ENCODE assay signal across 8 cellular contexts in genomic region chr12:54379401-54380201, GRCh38. TPM values are rescaled to one million over a fixed set of nuclear protein-coding genes. Genes with fewer than 3 reads are reported as not detected.
A peak's percentile ranks its signal among the peaks of the same experiment; 100 is the strongest.
DNase-seq lines count a peak whose midpoint lies in the region; ATAC-seq and TF ChIP-seq lines count a peak whose summit lies in the region.

No MANE protein-coding gene starts in this region.

- H3K9me3 ChIP-seq in ectodermal cell (ENCODE audit: control insufficient read depth, low read length) = no peaks in the 10 kb centered on the region

- H3K4me3 ChIP-seq in ectodermal cell (ENCODE audit: insufficient read depth, low read depth, low read length) = peak overlapping the region; percentile 23

- H3K27me3 Mint-ChIP-seq in activated CD8-positive, alpha-beta T cell treated with anti-CD3 and anti-CD28 coated beads, Interleukin-2, amount 10 ng/mL, durations not matched to agents 7 days and 5 days (ENCODE audit: low read depth) = no peaks in the 10 kb centered on the region

- H3K27ac ChIP-seq in 22Rv1 = peak overlapping the region; percentile 70
- H3K27ac ChIP-seq in ectodermal cell (ENCODE audit: insufficient read depth, low read depth, low read length, poor library complexity, severe bottlenecking) = peak overlapping the region; percentile 12

- H3K9me3 Mint-ChIP-seq in activated CD8-positive, alpha-beta T cell treated with anti-CD3 and anti-CD28 coated beads, Interleukin-2, amount 10 ng/mL, durations not matched to agents 7 days and 5 days (ENCODE audit: insufficient read depth) = no peaks in the 10 kb centered on the region

- peak overlapping the region; percentile 43 for H3K4me3 Mint-ChIP-seq in activated CD8-positive, alpha-beta T cell treated with anti-CD3 and anti-CD28 coated beads, Interleukin-2, amount 10 ng/mL, durations not matched to agents 7 days and 5 days

- POLR2A ChIA-PET in activated CD8-positive, alpha-beta T cell treated with anti-CD3 and anti-CD28 coated beads, Interleukin-2, amount 10 ng/mL, durations not matched to agents 7 days and 5 days (lab: Charles Lee) = interaction anchor here (0.6 to 1.6 kb wide), 5 partner anchors 18 to 150 kb away, joined by 3 to 6 read pairs (median 3); partner anchors contain the start of gene HNRNPA1

- peaks cover 3% of the 10 kb centered on the region for H3K36me3 ChIP-seq in ectodermal cell (ENCODE audit: control insufficient read depth, insufficient read depth, low read length)

- H3K4me1 ChIP-seq in ectodermal cell (ENCODE audit: control insufficient read depth, insufficient read depth, low read length) = peaks cover 37% of the 10 kb centered on the region

- DNase-seq in NCI-H69 (lab: John Stamatoyannopoulos, UW) (peak; percentile 95), lung microvascular endothelial cell (ENCODE audit: low read depth in 2 of 2) (peak; percentile 89 to 90)
- DNase-seq in activated CD8-positive, alpha-beta T cell treated with anti-CD3 and anti-CD28 coated beads, Interleukin-2, amount 10 ng/mL, durations not matched to agents 7 days and 5 days = peak; percentile 93
- DNase-seq in stimulated activated CD4-positive, alpha-beta T cell treated with anti-CD3 and anti-CD28 coated beads, TNF-alpha, amount 100 ng/mL, for 1 hour (ENCODE audit: low read depth in 3 of 3, low spot score in 1 of 3) = peak; percentile 65 to 87 (median 76)

- peak; percentile 100 for TF ChIP-seq CTCF in 22Rv1 (IDR thresholded peaks at IDR 0.05)

- no peaks in the 10 kb centered on the region for H3K36me3 Mint-ChIP-seq in activated CD8-positive, alpha-beta T cell treated with anti-CD3 and anti-CD28 coated beads, Interleukin-2, amount 10 ng/mL, durations not matched to agents 7 days and 5 days (ENCODE audit: low read depth)

- CTCF ChIA-PET in activated CD8-positive, alpha-beta T cell treated with anti-CD3 and anti-CD28 coated beads, Interleukin-2, amount 10 ng/mL, durations not matched to agents 7 days and 5 days (lab: Charles Lee) = interaction anchor here (0.6 to 6.4 kb wide), 68 partner anchors 8 to 615 kb away, joined by 3 to 75 read pairs (median 5); partner anchors contain the start of genes CBX5, COPZ1, HNRNPA1 and ITGA5

- no peaks in the 10 kb centered on the region for H3K27me3 ChIP-seq in ectodermal cell (ENCODE audit: control insufficient read depth, insufficient read depth, low read length, poor library complexity, severe bottlenecking)

- peaks cover 12% of the 10 kb centered on the region for H3K4me1 Mint-ChIP-seq in activated CD8-positive, alpha-beta T cell treated with anti-CD3 and anti-CD28 coated beads, Interleukin-2, amount 10 ng/mL, durations not matched to agents 7 days and 5 days (ENCODE audit: low read depth)

- WGBS in ectodermal cell, 2 experiments = 12% methylated on average over 19 of the region's 19 CpGs

- no peak overlapping the region for H3K27ac Mint-ChIP-seq in activated CD8-positive, alpha-beta T cell treated with anti-CD3 and anti-CD28 coated beads, Interleukin-2, amount 10 ng/mL, durations not matched to agents 7 days and 5 days

- peak; percentile 83 for ATAC-seq in GM18861 (IDR thresholded peaks at IDR 0.05; ENCODE audit: unreplicated experiment)
- peak; percentile 78 for ATAC-seq in HG03354 (IDR thresholded peaks at IDR 0.05; ENCODE audit: poor library complexity, severe bottlenecking, unreplicated experiment)
- ATAC-seq in activated CD8-positive, alpha-beta T cell treated with anti-CD3 and anti-CD28 coated beads, Interleukin-2, amount 10 ng/mL, durations not matched to agents 7 days and 5 days = peak; percentile 95

RNA-seq across cellular contexts. Expression of gene ZNF385A, which starts 4.9 kb away (rescaled TPM):
- under 1 TPM; 0.55 to 0.74 TPM for total RNA-seq in activated CD8-positive, alpha-beta T cell treated with anti-CD3 and anti-CD28 coated beads, Interleukin-2, amount 10 ng/mL, durations not matched to agents 7 days and 5 days
- polyA plus RNA-seq in ectodermal cell (2013, experiment 1 of 4) = 59.3 TPM
- 54.5 TPM for polyA plus RNA-seq in ectodermal cell (2013, experiment 2 of 4)
- 48.9 TPM for polyA plus RNA-seq in ectodermal cell (2013, experiment 3 of 4)
- 46.6 TPM for polyA plus RNA-seq in ectodermal cell (2013, experiment 4 of 4)
- total RNA-seq in lung microvascular endothelial cell = 0.65 and 0.99 TPM in 2 replicates

RNA-seq across cellular contexts. Expression of gene GPR84, which starts 15.3 kb away (rescaled TPM):
- total RNA-seq in activated CD8-positive, alpha-beta T cell treated with anti-CD3 and anti-CD28 coated beads, Interleukin-2, amount 10 ng/mL, durations not matched to agents 7 days and 5 days = under 1 TPM; 0.32 to 0.57 TPM
- 0.26 TPM for polyA plus RNA-seq in ectodermal cell (2013, experiment 1 of 4)
- 0.12 TPM for polyA plus RNA-seq in ectodermal cell (2013, experiment 2 of 4)
- not detected for polyA plus RNA-seq in ectodermal cell (2013, experiment 3 of 4)
- polyA plus RNA-seq in ectodermal cell (2013, experiment 4 of 4) = 0.20 TPM
- total RNA-seq in lung microvascular endothelial cell = under 0.01 TPM in 1 of 2 replicates, not detected in the other

RNA-seq across cellular contexts. Expression of gene ITGA5, which starts 39.5 kb away (rescaled TPM):
- 10 to 100 TPM; 65.0 to 69.1 TPM for total RNA-seq in activated CD8-positive, alpha-beta T cell treated with anti-CD3 and anti-CD28 coated beads, Interleukin-2, amount 10 ng/mL, durations not matched to agents 7 days and 5 days
- polyA plus RNA-seq in ectodermal cell (2013, experiment 1 of 4) = 93.8 TPM
- 102 TPM for polyA plus RNA-seq in ectodermal cell (2013, experiment 2 of 4)
- 70.6 TPM for polyA plus RNA-seq in ectodermal cell (2013, experiment 3 of 4)
- 73.7 TPM for polyA plus RNA-seq in ectodermal cell (2013, experiment 4 of 4)
- 257 and 294 TPM in 2 replicates for total RNA-seq in lung microvascular endothelial cell

RNA-seq across cellular contexts. Expression of gene COPZ1, which starts 54.7 kb away (rescaled TPM):
- total RNA-seq in activated CD8-positive, alpha-beta T cell treated with anti-CD3 and anti-CD28 coated beads, Interleukin-2, amount 10 ng/mL, durations not matched to agents 7 days and 5 days = 100 to 1,000 TPM; 105 to 112 TPM
- polyA plus RNA-seq in ectodermal cell (2013, experiment 1 of 4) = 186 TPM
- 199 TPM for polyA plus RNA-seq in ectodermal cell (2013, experiment 2 of 4)
- polyA plus RNA-seq in ectodermal cell (2013, experiment 3 of 4) = 131 TPM
- polyA plus RNA-seq in ectodermal cell (2013, experiment 4 of 4) = 163 TPM
- 75.0 and 78.2 TPM in 2 replicates for total RNA-seq in lung microvascular endothelial cell

Comparison
In these comparisons a context has a peak if more than half of its experiments do, and no peak if none do; other contexts are left out.
1. Peak in every context shown above with its lines: DNase-seq, ATAC-seq, H3K4me3 ChIP-seq and H3K27ac ChIP-seq.